8 cellular contexts compared by ENCODE assay signal in genomic region chr20:21301940-21302644, GRCh38. TPM values are rescaled to one million over a fixed set of nuclear protein-coding genes. Genes with fewer than 3 reads are reported as not detected.
A peak's percentile ranks its signal among the peaks of the same experiment; 100 is the strongest.
DNase-seq lines count a peak whose midpoint lies in the region; ATAC-seq lines count a peak whose summit lies in the region.

No MANE protein-coding gene starts in this region.

- POLR2A ChIA-PET in activated CD4-positive, alpha-beta T cell treated with anti-CD3 and anti-CD28 coated beads for 36 hours (lab: Charles Lee), result no interaction called here

- no peak for ATAC-seq in activated CD4-positive, alpha-beta T cell treated with anti-CD3 and anti-CD28 coated beads for 36 hours
- ATAC-seq in GM21619 (IDR thresholded peaks at IDR 0.05; ENCODE audit: unreplicated experiment), result no peak

- CTCF ChIA-PET in activated CD4-positive, alpha-beta T cell treated with anti-CD3 and anti-CD28 coated beads for 36 hours (lab: Charles Lee), result interaction anchor here (0.8 to 2.7 kb wide), 4 partner anchors 11 to 203 kb away, joined by 3 to 9 read pairs (median 6); no protein-coding TSS in a partner anchor

- peak overlapping the region; percentile 93 for H3K4me3 Mint-ChIP-seq in activated CD4-positive, alpha-beta T cell treated with anti-CD3 and anti-CD28 coated beads for 36 hours
- peak overlapping the region; percentile 97 for H3K4me3 Mint-ChIP-seq in activated naive CD8-positive, alpha-beta T cell

- intact Hi-C loops in activated CD4-positive, alpha-beta T cell treated with anti-CD3 and anti-CD28 coated beads for 36 hours (cut with DNase I, micrococcal nuclease), result loop anchor here (2.0 to 10.0 kb wide), 7 partner anchors 50 to 1249 kb away; partner anchors contain the start of genes CFAP61 (in 1 of the 2), CRNKL1 (in 1 of the 2), INSM1 (in 1 of the 2) and KIZ (in 1 of the 2)

- H3K27ac Mint-ChIP-seq in activated CD4-positive, alpha-beta T cell treated with anti-CD3 and anti-CD28 coated beads for 36 hours, result peak overlapping the region; percentile 82
- H3K27ac Mint-ChIP-seq in activated naive CD8-positive, alpha-beta T cell, result peak overlapping the region; percentile 97

- DNase-seq in activated CD4-positive, alpha-beta T cell treated with anti-CD3 and anti-CD28 coated beads for 36 hours, result no peak
- DNase-seq in activated CD4-positive, alpha-beta T cell treated with anti-CD3 and anti-CD28 coated beads, Interleukin-2, amount 50 U/mL, for 1 hour, result no peak
- DNase-seq in inferior parietal cortex (ENCODE audit: extremely low spot score) (peak; percentile 9), SKM-1 (lab: John Stamatoyannopoulos, UW; ENCODE audit: unreplicated experiment) (no peak), iPS-NIHi11 (ENCODE audit: low spot score) (no peak)

- peaks cover 26% of the 10 kb centered on the region for H3K4me1 Mint-ChIP-seq in activated CD4-positive, alpha-beta T cell treated with anti-CD3 and anti-CD28 coated beads for 36 hours
- H3K4me1 Mint-ChIP-seq in activated naive CD8-positive, alpha-beta T cell (ENCODE audit: low read depth), result peaks cover 23% of the 10 kb centered on the region

- H3K36me3 Mint-ChIP-seq in activated CD4-positive, alpha-beta T cell treated with anti-CD3 and anti-CD28 coated beads for 36 hours (ENCODE audit: low read depth), result peaks cover 21% of the 10 kb centered on the region
- peaks cover 4% of the 10 kb centered on the region for H3K36me3 Mint-ChIP-seq in activated naive CD8-positive, alpha-beta T cell

- peaks cover 7% of the 10 kb centered on the region for H3K27me3 Mint-ChIP-seq in activated CD4-positive, alpha-beta T cell treated with anti-CD3 and anti-CD28 coated beads for 36 hours
- H3K27me3 Mint-ChIP-seq in activated naive CD8-positive, alpha-beta T cell, result no peaks in the 10 kb centered on the region

- no peaks in the 10 kb centered on the region for H3K9me3 Mint-ChIP-seq in activated CD4-positive, alpha-beta T cell treated with anti-CD3 and anti-CD28 coated beads for 36 hours (ENCODE audit: low read depth)
- no peaks in the 10 kb centered on the region for H3K9me3 Mint-ChIP-seq in activated naive CD8-positive, alpha-beta T cell (ENCODE audit: low read depth)

- H3K27ac ChIP-seq in temporal lobe (ENCODE audit: low read depth, low read length), result peak overlapping the region; percentile 80

RNA-seq across cellular contexts. Expression of gene XRN2, which starts 1.0 kb away (rescaled TPM):
- total RNA-seq in activated CD4-positive, alpha-beta T cell treated with anti-CD3 and anti-CD28 coated beads for 36 hours, result 10 to 100 TPM; 87.1 to 88.4 TPM
- 70.3 TPM for total RNA-seq in temporal lobe
